Comparison of ENCODE assay signal across 2 cellular contexts in the genomic region with DNA sequence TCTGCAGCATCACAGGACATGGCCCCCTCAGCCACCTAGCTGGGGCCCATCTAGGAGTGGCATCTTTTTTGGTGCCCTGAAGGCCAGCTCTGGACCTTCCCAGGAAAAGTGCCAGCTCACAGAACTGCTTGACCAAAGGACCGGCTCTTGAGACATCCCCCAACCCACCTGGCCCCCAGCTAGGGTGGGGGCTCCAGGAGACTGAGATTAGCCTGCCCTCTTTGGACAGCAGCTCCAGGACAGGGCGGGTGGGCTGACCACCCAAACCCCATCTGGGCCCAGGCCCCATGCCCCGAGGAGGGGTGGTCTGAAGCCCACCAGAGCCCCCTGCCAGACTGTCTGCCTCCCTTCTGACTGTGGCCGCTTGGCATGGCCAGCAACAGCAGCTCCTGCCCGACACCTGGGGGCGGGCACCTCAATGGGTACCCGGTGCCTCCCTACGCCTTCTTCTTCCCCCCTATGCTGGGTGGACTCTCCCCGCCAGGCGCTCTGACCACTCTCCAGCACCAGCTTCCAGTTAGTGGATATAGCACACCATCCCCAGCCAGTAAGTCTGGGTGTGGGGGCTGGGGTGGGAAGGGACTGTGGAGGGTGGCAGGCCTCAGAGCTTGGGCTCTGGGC.
TF ChIP-seq lines count a peak whose summit lies in the region.

No MANE protein-coding gene starts in this region.

TF ChIP-seq in SK-N-SH, 30 proteins besides CTCF, POLR2A, EP300 and RAD21 (continued from another document):
- TF ChIP-seq, protein P1, sequence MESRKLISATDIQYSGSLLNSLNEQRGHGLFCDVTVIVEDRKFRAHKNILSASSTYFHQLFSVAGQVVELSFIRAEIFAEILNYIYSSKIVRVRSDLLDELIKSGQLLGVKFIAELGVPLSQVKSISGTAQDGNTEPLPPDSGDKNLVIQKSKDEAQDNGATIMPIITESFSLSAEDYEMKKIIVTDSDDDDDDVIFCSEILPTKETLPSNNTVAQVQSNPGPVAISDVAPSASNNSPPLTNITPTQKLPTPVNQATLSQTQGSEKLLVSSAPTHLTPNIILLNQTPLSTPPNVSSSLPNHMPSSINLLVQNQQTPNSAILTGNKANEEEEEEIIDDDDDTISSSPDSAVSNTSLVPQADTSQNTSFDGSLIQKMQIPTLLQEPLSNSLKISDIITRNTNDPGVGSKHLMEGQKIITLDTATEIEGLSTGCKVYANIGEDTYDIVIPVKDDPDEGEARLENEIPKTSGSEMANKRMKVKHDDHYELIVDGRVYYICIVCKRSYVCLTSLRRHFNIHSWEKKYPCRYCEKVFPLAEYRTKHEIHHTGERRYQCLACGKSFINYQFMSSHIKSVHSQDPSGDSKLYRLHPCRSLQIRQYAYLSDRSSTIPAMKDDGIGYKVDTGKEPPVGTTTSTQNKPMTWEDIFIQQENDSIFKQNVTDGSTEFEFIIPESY (IDR thresholded peaks at IDR 0.05; ENCODE audit: borderline replicate concordance, low read depth) = no peak
- TF ChIP-seq CHD2 (IDR thresholded peaks at IDR 0.05; ENCODE audit: low read length, partially characterized antibody) (no peak), MAX (IDR thresholded peaks at IDR 0.05; ENCODE audit: low read depth) (no peak), EZH2phosphoT487 (IDR thresholded peaks at IDR 0.05; ENCODE audit: borderline replicate concordance, low read depth) (no peak), FOXM1 (IDR thresholded peaks at IDR 0.05; ENCODE audit: low read depth) (no peak), IRF3 (IDR thresholded peaks at IDR 0.05; ENCODE audit: low read depth, low read length) (no peak), FOXJ3 (CRISPR knock-in tag; IDR thresholded peaks at IDR 0.05) (no peak), POLR2AphosphoS5 (IDR thresholded peaks at IDR 0.05; ENCODE audit: low read depth, low read length) (no peak), REST (IDR thresholded peaks at IDR 0.05; ENCODE audit: low read depth, low read length) (no peak), PBX3 (IDR thresholded peaks at IDR 0.05) (no peak), MXI1 (IDR thresholded peaks at IDR 0.05; ENCODE audit: low read depth, low read length) (no peak), GATA2 (CRISPR knock-in tag; IDR thresholded peaks at IDR 0.05) (no peak)
TF ChIP-seq in SK-N-SH: peak in this region for 0.

TF ChIP-seq in SK-N-SH treated with all-trans-retinoic acid at 6 μM for 48 hours, 23 proteins besides CTCF, POLR2A, EP300 and RAD21 (continued from another document):
- TF ChIP-seq, protein P2, sequence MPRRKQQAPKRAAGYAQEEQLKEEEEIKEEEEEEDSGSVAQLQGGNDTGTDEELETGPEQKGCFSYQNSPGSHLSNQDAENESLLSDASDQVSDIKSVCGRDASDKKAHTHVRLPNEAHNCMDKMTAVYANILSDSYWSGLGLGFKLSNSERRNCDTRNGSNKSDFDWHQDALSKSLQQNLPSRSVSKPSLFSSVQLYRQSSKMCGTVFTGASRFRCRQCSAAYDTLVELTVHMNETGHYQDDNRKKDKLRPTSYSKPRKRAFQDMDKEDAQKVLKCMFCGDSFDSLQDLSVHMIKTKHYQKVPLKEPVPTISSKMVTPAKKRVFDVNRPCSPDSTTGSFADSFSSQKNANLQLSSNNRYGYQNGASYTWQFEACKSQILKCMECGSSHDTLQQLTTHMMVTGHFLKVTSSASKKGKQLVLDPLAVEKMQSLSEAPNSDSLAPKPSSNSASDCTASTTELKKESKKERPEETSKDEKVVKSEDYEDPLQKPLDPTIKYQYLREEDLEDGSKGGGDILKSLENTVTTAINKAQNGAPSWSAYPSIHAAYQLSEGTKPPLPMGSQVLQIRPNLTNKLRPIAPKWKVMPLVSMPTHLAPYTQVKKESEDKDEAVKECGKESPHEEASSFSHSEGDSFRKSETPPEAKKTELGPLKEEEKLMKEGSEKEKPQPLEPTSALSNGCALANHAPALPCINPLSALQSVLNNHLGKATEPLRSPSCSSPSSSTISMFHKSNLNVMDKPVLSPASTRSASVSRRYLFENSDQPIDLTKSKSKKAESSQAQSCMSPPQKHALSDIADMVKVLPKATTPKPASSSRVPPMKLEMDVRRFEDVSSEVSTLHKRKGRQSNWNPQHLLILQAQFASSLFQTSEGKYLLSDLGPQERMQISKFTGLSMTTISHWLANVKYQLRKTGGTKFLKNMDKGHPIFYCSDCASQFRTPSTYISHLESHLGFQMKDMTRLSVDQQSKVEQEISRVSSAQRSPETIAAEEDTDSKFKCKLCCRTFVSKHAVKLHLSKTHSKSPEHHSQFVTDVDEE (CRISPR knock-in tag; IDR thresholded peaks at IDR 0.05) = no peak
- TF ChIP-seq, protein P3, sequence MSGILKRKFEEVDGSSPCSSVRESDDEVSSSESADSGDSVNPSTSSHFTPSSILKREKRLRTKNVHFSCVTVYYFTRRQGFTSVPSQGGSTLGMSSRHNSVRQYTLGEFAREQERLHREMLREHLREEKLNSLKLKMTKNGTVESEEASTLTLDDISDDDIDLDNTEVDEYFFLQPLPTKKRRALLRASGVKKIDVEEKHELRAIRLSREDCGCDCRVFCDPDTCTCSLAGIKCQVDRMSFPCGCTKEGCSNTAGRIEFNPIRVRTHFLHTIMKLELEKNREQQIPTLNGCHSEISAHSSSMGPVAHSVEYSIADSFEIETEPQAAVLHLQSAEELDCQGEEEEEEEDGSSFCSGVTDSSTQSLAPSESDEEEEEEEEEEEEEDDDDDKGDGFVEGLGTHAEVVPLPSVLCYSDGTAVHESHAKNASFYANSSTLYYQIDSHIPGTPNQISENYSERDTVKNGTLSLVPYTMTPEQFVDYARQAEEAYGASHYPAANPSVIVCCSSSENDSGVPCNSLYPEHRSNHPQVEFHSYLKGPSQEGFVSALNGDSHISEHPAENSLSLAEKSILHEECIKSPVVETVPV (CRISPR knock-in tag; IDR thresholded peaks at IDR 0.05) = no peak
- no peak for TF ChIP-seq TOX (CRISPR knock-in tag; IDR thresholded peaks at IDR 0.05; ENCODE audit: borderline replicate concordance)
TF ChIP-seq in SK-N-SH treated with all-trans-retinoic acid at 6 μM for 48 hours: peak in this region for 0.
